ENCODE assay signal across 8 cellular contexts in the genomic region with DNA sequence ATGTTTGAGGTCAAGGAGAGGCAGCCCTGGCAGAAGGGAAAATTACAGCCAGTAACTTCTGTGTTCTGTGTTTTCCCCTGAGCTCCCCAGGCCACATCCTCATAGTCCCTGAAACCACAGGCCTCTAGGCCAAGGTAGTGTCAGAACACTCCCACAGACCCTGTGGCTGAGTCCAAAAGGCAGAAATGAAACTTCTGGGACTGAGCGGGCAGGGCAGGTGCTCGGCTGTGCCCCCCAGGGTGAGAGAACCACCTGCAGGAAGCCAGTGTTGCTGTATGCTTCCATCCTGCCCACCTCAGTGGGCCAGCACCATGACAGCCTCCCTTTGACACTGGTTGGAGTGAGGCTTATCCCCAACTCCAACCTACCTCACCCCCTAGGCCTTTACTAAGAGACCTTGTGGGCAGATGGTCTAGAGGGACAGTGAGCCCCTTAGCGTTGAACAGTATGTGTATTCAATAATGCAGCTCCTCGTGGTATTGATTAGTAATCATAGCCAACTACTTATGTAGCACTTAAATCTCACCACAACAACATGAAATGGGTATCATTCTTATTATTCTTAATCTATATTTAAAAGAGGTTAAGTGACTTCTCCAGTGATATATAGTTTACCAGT. TPM values are rescaled to one million over a fixed set of nuclear protein-coding genes. Genes with fewer than 3 reads are reported as not detected.
DNase-seq lines count a peak whose midpoint lies in the region; ATAC-seq, FAIRE-seq and TF ChIP-seq lines count a peak whose summit lies in the region.

No MANE protein-coding gene starts in this region.

- ATAC-seq in GM21360 (IDR thresholded peaks at IDR 0.05; ENCODE audit: unreplicated experiment), result peak; percentile 94
- peak; percentile 96 for ATAC-seq in HG03460 (IDR thresholded peaks at IDR 0.05; ENCODE audit: unreplicated experiment)
- peak; percentile 28 for ATAC-seq in central memory CD8-positive, alpha-beta T cell (replicated peaks; ENCODE audit: extremely low read depth, poor library complexity, severe bottlenecking)

- H3K36me3 ChIP-seq in ascending aorta (no peaks in the 10 kb centered on the region), kidney (ENCODE audit: control insufficient read depth in 1 of 2, insufficient read depth in 2 of 2, low read length in 2 of 2) (no peaks in the 10 kb centered on the region)

- no peak overlapping the region for H3K4me3 Mint-ChIP-seq in central memory CD8-positive, alpha-beta T cell

- no peaks in the 10 kb centered on the region for H3K27me3 ChIP-seq in ascending aorta

- H3K9ac ChIP-seq in kidney (ENCODE audit: low read length in 2 of 2), result no peak overlapping the region

- intact Hi-C loops in ascending aorta (cut with DNase I), result no loop called here
- intact Hi-C loops in kidney (cut with DNase I), result no loop called here

- H3K9me3 ChIP-seq in ascending aorta, result no peaks in the 10 kb centered on the region
- no peaks in the 10 kb centered on the region for H3K9me3 ChIP-seq in kidney (ENCODE audit: control insufficient read depth in 1 of 2, low read length in 2 of 2)

- H3K4me3 ChIP-seq in ascending aorta (no peak overlapping the region), kidney (ENCODE audit: low read length in 2 of 2) (no peak overlapping the region)

- H3K27ac Mint-ChIP-seq in central memory CD8-positive, alpha-beta T cell (ENCODE audit: low read depth), result no peak overlapping the region

- no peak overlapping the region for H3K27ac ChIP-seq in ascending aorta
- H3K27ac ChIP-seq in kidney (ENCODE audit: low read depth in 2 of 2, low read length in 2 of 2), result no peak overlapping the region

- no peaks in the 10 kb centered on the region for H3K4me1 ChIP-seq in ascending aorta
- no peaks in the 10 kb centered on the region for H3K4me1 ChIP-seq in kidney (ENCODE audit: control insufficient read depth in 1 of 2, insufficient read depth in 1 of 2, low read depth in 1 of 2, low read length in 2 of 2)

- peaks cover 32% of the 10 kb centered on the region for H3K36me3 Mint-ChIP-seq in central memory CD8-positive, alpha-beta T cell (ENCODE audit: insufficient read depth)

- in situ Hi-C loops in GM13976 (cut with MboI; ENCODE audit: low sequenced_read_pairs, unreplicated experiment), result no loop called here

- FAIRE-seq in kidney (lab: Jason Lieb, UNC), result no peak

- H3K4me1 Mint-ChIP-seq in central memory CD8-positive, alpha-beta T cell, result peaks cover 68% of the 10 kb centered on the region

- no peak for TF ChIP-seq CTCF in GM13976 (IDR thresholded peaks at IDR 0.05; ENCODE audit: borderline replicate concordance, control extremely low read depth, extremely low read depth, insufficient read depth, missing control alignments)
- no peak for TF ChIP-seq CTCF in ascending aorta (IDR thresholded peaks at IDR 0.05)
- no peak for TF ChIP-seq CTCF in kidney (IDR thresholded peaks at IDR 0.05; ENCODE audit: borderline replicate concordance, extremely low read depth, insufficient read depth)

- DNase-seq in GM13976 (ENCODE audit: low spot score), result peak; percentile 32
- no peak for DNase-seq in central memory CD8-positive, alpha-beta T cell (ENCODE audit: low spot score in 2 of 2)
- no peak for DNase-seq in T-helper 1 cell
- no peak for DNase-seq in ascending aorta (ENCODE audit: low spot score in 2 of 2)
- no peak for DNase-seq in kidney
- DNase-seq in HT-29 (ENCODE audit: low spot score), result no peak

- peaks cover 6% of the 10 kb centered on the region for H3K9me3 Mint-ChIP-seq in central memory CD8-positive, alpha-beta T cell

- no peaks in the 10 kb centered on the region for H3K27me3 Mint-ChIP-seq in central memory CD8-positive, alpha-beta T cell

RNA-seq across cellular contexts. Expression of a gene that starts 30.3 kb away (rescaled TPM):
- 2.0 TPM for total RNA-seq in ascending aorta
- 8.6 TPM for total RNA-seq in kidney
- 0.15 TPM for polyA plus RNA-seq in kidney (ENCODE audit: insufficient read depth, low read depth, low replicate concordance)
- 2.9 and 3.1 TPM in 2 replicates for total RNA-seq in HT-29 (2014; rRNA removed; shearing (Covaris generic))

Comparison
In these comparisons a context has a peak if more than half of its experiments do, and no peak if none do; other contexts are left out.
1. ATAC-seq: peak in every context shown above with its lines; median percentile 96 in HG03460; 94 in GM21360; 28 in central memory CD8-positive, alpha-beta T cell.